29 cellular contexts compared by ENCODE assay signal in the genomic region with DNA sequence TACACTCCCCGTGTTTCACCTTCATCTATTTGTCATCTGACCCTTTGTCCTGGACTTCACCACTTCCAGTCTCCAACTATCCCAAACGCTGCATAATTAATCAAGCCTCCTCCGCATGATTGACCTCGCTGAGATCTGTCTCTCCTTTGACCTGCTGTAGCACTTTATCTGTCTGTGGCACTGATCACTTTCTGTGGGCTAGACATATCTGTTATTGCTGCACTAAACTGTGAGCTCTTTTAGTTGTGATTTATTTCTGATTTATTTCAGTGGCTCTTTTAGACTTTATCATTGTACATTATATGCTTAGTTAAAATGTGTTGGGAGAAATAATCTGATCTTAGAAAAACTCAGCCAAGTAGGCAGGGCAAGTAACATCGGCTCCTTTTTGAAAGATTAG.
"Had no signal": no experiment of that assay in that cellular context is flagged by ENCODE, and none has a peak within 500 bp of the region (broad histone marks: within the 10 kb centered on the region; RNA-seq: fewer than 3 reads in every experiment).

No MANE protein-coding gene starts in this region.

- H3K4me3 ChIP-seq: stomach, suprapubic skin, testis, thoracic aorta, thyroid gland, tibial artery, tibial nerve, transverse colon, upper lobe of left lung, upper lobe of right lung, uterus, vagina had no signal

- ATAC-seq: stimulated activated effector memory CD8-positive, alpha-beta T cell treated with anti-CD3 and anti-CD28 coated beads, Interleukin-12 subunit alpha, Interleukin-12 subunit beta, amount 100 ng/mL, for 72 hours; stimulated activated memory B cell treated with anti-CD40 and anti-IgM and Interleukin-4, amounts not matched to agents 10 μg/mL and 1 μg/mL and 100 μg/mL, for 72 hours; stimulated activated naive B cell treated with anti-CD40 and anti-IgM and Interleukin-4, amounts not matched to agents 10 μg/mL and 1 μg/mL and 100 μg/mL, for 72 hours; stimulated activated naive CD8-positive, alpha-beta T cell treated with anti-CD3 and anti-CD28 coated beads, Interleukin-15, amount 100 ng/mL, for 72 hours; stimulated activated naive CD8-positive, alpha-beta T cell treated with anti-CD3 and anti-CD28 coated beads, Interleukin-15, Interleukin-2, amounts not matched to agents 100 U/mL and 50 U/mL, for 24 hours; upper lobe of right lung had no signal

- H3K4me3 Mint-ChIP-seq: stimulated activated effector memory CD8-positive, alpha-beta T cell treated with anti-CD3 and anti-CD28 coated beads, Interleukin-12 subunit alpha, Interleukin-12 subunit beta, amount 100 ng/mL, for 72 hours; stimulated activated memory B cell treated with anti-CD40 and anti-IgM and Interleukin-4, amounts not matched to agents 10 μg/mL and 1 μg/mL and 100 μg/mL, for 72 hours; stimulated activated naive B cell treated with anti-CD40 and anti-IgM and Interleukin-4, amounts not matched to agents 10 μg/mL and 1 μg/mL and 100 μg/mL, for 72 hours; stimulated activated naive CD8-positive, alpha-beta T cell treated with anti-CD3 and anti-CD28 coated beads, Interleukin-15, amount 100 ng/mL, for 72 hours; stimulated activated naive CD8-positive, alpha-beta T cell treated with anti-CD3 and anti-CD28 coated beads, Interleukin-15, Interleukin-2, amounts not matched to agents 100 ng/mL and 50 ng/mL, for 24 hours; type B pancreatic cell had no signal

- H3K27ac ChIP-seq: stomach, suprapubic skin, testis, thoracic aorta, thyroid gland, tibial artery, tibial nerve, transverse colon, upper lobe of left lung, upper lobe of right lung, uterus, vagina had no signal

- DNase-seq: stimulated activated CD4-positive, alpha-beta T cell treated with anti-CD3 and anti-CD28 coated beads, Interleukin-2, amount 100 ng/mL, for 48 hours; stimulated activated CD4-positive, alpha-beta T cell treated with anti-CD3 and anti-CD28 coated beads, Interleukin-4, amount 100 ng/mL, for 1 hour; stimulated activated CD4-positive, alpha-beta T cell treated with anti-CD3 and anti-CD28 coated beads, Interleukin-4, amount 100 ng/mL, for 24 hours; stimulated activated CD4-positive, alpha-beta T cell treated with anti-CD3 and anti-CD28 coated beads, Interleukin-4, amount 100 ng/mL, for 4 hours; stimulated activated CD8-positive, alpha-beta memory T cell treated with anti-CD3 and anti-CD28 coated beads, Interleukin-4, amount 100 ng/mL, for 48 hours; stimulated activated naive B cell treated with anti-CD40 and anti-IgM and Interleukin-4, amounts not matched to agents 10 μg/mL and 1 μg/mL and 100 μg/mL, for 72 hours; stimulated activated naive CD4-positive, alpha-beta T cell; stimulated activated naive CD4-positive, alpha-beta T cell treated with Interleukin-2 at 50 U/mL for 16 hours; stimulated activated naive CD8-positive, alpha-beta T cell treated with anti-CD3 and anti-CD28 coated beads, Interleukin-15, amount 100 ng/mL, for 72 hours; stimulated activated naive CD8-positive, alpha-beta T cell treated with anti-CD3 and anti-CD28 coated beads, Interleukin-15, Interleukin-2, amounts not matched to agents 100 U/mL and 50 U/mL, for 24 hours; stomach; substantia nigra; testis; thyroid gland; tibial artery; transverse colon; trophoblast cell; upper lobe of left lung; upper lobe of right lung; uterus had no signal

- H3K27me3 ChIP-seq: stomach, suprapubic skin, testis, thyroid gland, tibial artery, tibial nerve, transverse colon, upper lobe of left lung, upper lobe of right lung, uterus, vagina had no signal

- H3K36me3 ChIP-seq: uterus had no signal

- H3K27me3 Mint-ChIP-seq: stimulated activated memory B cell treated with anti-CD40 and anti-IgM and Interleukin-4, amounts not matched to agents 10 μg/mL and 1 μg/mL and 100 μg/mL, for 72 hours; stimulated activated naive B cell treated with anti-CD40 and anti-IgM and Interleukin-4, amounts not matched to agents 10 μg/mL and 1 μg/mL and 100 μg/mL, for 72 hours; stimulated activated naive CD8-positive, alpha-beta T cell treated with anti-CD3 and anti-CD28 coated beads, Interleukin-15, amount 100 ng/mL, for 72 hours; stimulated activated naive CD8-positive, alpha-beta T cell treated with anti-CD3 and anti-CD28 coated beads, Interleukin-15, Interleukin-2, amounts not matched to agents 100 ng/mL and 50 ng/mL, for 24 hours; type B pancreatic cell had no signal

- FAIRE-seq: urothelium cell line had no signal

- H3K9me3 Mint-ChIP-seq: stimulated activated effector memory CD8-positive, alpha-beta T cell treated with anti-CD3 and anti-CD28 coated beads, Interleukin-12 subunit alpha, Interleukin-12 subunit beta, amount 100 ng/mL, for 72 hours; stimulated activated memory B cell treated with anti-CD40 and anti-IgM and Interleukin-4, amounts not matched to agents 10 μg/mL and 1 μg/mL and 100 μg/mL, for 72 hours; stimulated activated naive B cell treated with anti-CD40 and anti-IgM and Interleukin-4, amounts not matched to agents 10 μg/mL and 1 μg/mL and 100 μg/mL, for 72 hours; stimulated activated naive CD8-positive, alpha-beta T cell treated with anti-CD3 and anti-CD28 coated beads, Interleukin-15, amount 100 ng/mL, for 72 hours; stimulated activated naive CD8-positive, alpha-beta T cell treated with anti-CD3 and anti-CD28 coated beads, Interleukin-15, Interleukin-2, amounts not matched to agents 100 ng/mL and 50 ng/mL, for 24 hours; type B pancreatic cell had no signal

- H3K4me1 ChIP-seq: stomach, suprapubic skin, testis, thyroid gland, tibial artery, tibial nerve, transverse colon, upper lobe of left lung, upper lobe of right lung, uterus, vagina had no signal

- H3K27ac Mint-ChIP-seq: stimulated activated effector memory CD8-positive, alpha-beta T cell treated with anti-CD3 and anti-CD28 coated beads, Interleukin-12 subunit alpha, Interleukin-12 subunit beta, amount 100 ng/mL, for 72 hours; stimulated activated memory B cell treated with anti-CD40 and anti-IgM and Interleukin-4, amounts not matched to agents 10 μg/mL and 1 μg/mL and 100 μg/mL, for 72 hours; stimulated activated naive B cell treated with anti-CD40 and anti-IgM and Interleukin-4, amounts not matched to agents 10 μg/mL and 1 μg/mL and 100 μg/mL, for 72 hours; stimulated activated naive CD8-positive, alpha-beta T cell treated with anti-CD3 and anti-CD28 coated beads, Interleukin-15, amount 100 ng/mL, for 72 hours; stimulated activated naive CD8-positive, alpha-beta T cell treated with anti-CD3 and anti-CD28 coated beads, Interleukin-15, Interleukin-2, amounts not matched to agents 100 ng/mL and 50 ng/mL, for 24 hours; type B pancreatic cell had no signal

- H3K9me3 ChIP-seq: stomach, suprapubic skin, testis, thoracic aorta, thyroid gland, tibial artery, tibial nerve, transverse colon, upper lobe of left lung, upper lobe of right lung, uterus, vagina had no signal
